Comparison of ENCODE assay signal across 2 cellular contexts in the genomic region with DNA sequence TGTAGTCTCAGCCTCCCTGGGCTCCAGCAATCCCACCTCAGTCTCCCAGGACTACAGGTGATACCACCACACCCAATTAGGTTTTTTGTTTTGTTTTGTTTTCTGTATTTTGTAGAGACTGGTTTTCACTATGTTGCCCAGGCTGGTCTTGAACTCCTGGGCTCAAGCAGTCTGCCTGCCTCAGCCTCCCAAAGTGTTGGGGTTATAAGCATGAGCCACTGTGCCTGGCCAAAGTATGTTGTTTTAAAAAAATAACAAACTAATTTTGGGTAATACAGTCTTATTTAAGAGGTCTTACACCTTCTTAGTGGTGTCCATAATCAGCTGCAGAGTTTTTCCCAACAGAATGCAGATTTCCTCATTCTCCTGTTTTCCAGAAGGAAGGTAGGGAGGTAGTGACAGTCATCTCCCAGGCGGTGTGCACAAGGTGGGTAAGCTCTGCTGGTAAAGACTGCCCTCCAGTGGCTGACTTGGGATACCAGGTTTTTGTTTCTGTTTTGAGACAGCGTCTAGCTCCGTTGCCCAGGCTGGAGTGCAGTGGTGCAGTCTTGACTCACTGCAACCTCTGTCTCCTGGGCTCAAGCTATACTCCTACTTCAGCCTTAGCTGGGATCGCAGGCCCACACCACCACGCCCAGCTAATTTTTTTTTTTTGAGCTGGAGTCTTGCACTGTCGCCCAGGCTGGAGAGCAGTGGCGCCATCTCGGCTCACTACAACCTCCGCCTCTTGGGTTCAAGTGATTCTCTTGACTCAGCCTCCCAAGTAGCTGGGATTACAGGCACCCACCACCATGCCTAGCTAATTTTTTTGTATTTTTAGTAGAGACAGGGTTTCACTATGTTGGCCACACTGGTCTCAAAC.
TF ChIP-seq lines count a peak whose summit lies in the region.

No MANE protein-coding gene starts in this region.

TF ChIP-seq in A549, 52 proteins besides CTCF, POLR2A, EP300 and RAD21:
- TF ChIP-seq NFE2L2 (conservative IDR thresholded peaks at IDR 0.05; ENCODE audit: low read length) = no peak
- TF ChIP-seq SMC3 (IDR thresholded peaks at IDR 0.05) = peak; percentile 72

TF ChIP-seq in H1, 55 proteins besides CTCF, POLR2A, EP300 and RAD21:
- TF ChIP-seq SIN3A (conservative IDR thresholded peaks at IDR 0.05 in 1 of 2, IDR thresholded peaks at IDR 0.05 in 1 of 2; ENCODE audit: low read depth in 1 of 2, low read length in 2 of 2) (0 out of 4 replicates have a peak, but pooled peaks of 1 of the 2 experiments have one; percentile 34), SP2 (IDR thresholded peaks at IDR 0.05; ENCODE audit: low read length) (no peak)
